ENCODE assay signal across 14 cellular contexts in the genomic region with DNA sequence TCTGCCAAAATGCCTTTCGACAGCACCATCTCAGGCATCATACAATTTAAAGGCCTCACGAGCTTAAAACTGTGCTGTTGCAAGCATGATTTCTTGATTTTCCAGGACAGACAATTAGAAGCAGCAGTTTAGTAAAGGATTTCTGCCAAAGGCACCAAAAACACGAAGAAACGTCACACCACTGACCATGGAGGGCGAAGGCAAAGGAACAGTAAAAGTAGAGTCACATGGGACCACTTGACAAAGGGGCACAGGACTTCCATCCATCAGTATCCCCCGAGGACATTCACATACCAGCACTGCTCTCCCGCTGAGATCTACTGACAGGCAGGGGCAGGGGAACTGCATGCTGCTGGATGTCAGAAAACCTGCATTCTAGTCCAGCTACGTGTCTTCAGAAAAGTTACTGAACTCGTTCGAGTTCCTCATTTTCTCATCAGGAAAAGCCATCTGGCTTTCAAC.
DNase-seq lines count a peak whose midpoint lies in the region; ATAC-seq and TF ChIP-seq lines count a peak whose summit lies in the region.
"Had no signal": no experiment of that assay in that cellular context is flagged by ENCODE, and none has a peak within 500 bp of the region (broad histone marks: within the 10 kb centered on the region; RNA-seq: fewer than 3 reads in every experiment).

No MANE protein-coding gene starts in this region.

- H3K36me3 Mint-ChIP-seq in CD4-positive, alpha-beta T cell (ENCODE audit: low read depth) = peaks cover 77% of the 10 kb centered on the region
- H3K36me3 Mint-ChIP-seq in natural killer cell treated with Interleukin-12 subunit alpha and Interleukin-12 subunit beta and Interleukin-15 and Interleukin-18, amount 100 ng/mL, for 72 hours = peaks cover 22% of the 10 kb centered on the region

- peaks cover 9% of the 10 kb centered on the region for H3K4me1 ChIP-seq in ectodermal cell (ENCODE audit: control insufficient read depth, insufficient read depth, low read length)

- no peak for ATAC-seq in CD4-positive, alpha-beta T cell (ENCODE audit: poor library complexity)
- ATAC-seq in natural killer cell treated with Interleukin-12 subunit alpha and Interleukin-12 subunit beta and Interleukin-15 and Interleukin-18, amount 100 ng/mL, for 72 hours = no peak
- ATAC-seq in GM19467 (IDR thresholded peaks at IDR 0.05; ENCODE audit: unreplicated experiment) = no peak
- ATAC-seq in GM19035 (IDR thresholded peaks at IDR 0.05; ENCODE audit: unreplicated experiment) = no peak
- ATAC-seq: right cardiac atrium had no signal

- POLR2A ChIA-PET in CD4-positive, alpha-beta T cell (lab: Charles Lee) = no interaction called here

- H3K4me3 Mint-ChIP-seq in CD4-positive, alpha-beta T cell = no peak overlapping the region
- H3K4me3 Mint-ChIP-seq in natural killer cell treated with Interleukin-12 subunit alpha and Interleukin-12 subunit beta and Interleukin-15 and Interleukin-18, amount 100 ng/mL, for 72 hours = no peak overlapping the region

- intact Hi-C loops in CD4-positive, alpha-beta T cell (cut with DNase I, micrococcal nuclease) = no loop called here

- CTCF ChIA-PET in CD4-positive, alpha-beta T cell (lab: Charles Lee) = no interaction called here

- H3K27me3 ChIP-seq in CD4-positive, alpha-beta T cell (ENCODE audit: control insufficient read depth, insufficient read depth, low read length) = no peaks in the 10 kb centered on the region
- H3K27me3 ChIP-seq in ectodermal cell (ENCODE audit: control insufficient read depth, insufficient read depth, low read length, poor library complexity, severe bottlenecking) = no peaks in the 10 kb centered on the region

- DNase-seq in CD4-positive, alpha-beta T cell = no peak
- DNase-seq in MV-4-11 (lab: John Stamatoyannopoulos, UW) = peak; percentile 6
- DNase-seq in natural killer cell treated with Interleukin-12 subunit alpha and Interleukin-12 subunit beta and Interleukin-15 and Interleukin-18, amount 100 ng/mL, for 72 hours (ENCODE audit: low spot score) = no peak
- no peak for DNase-seq in stimulated activated CD8-positive, alpha-beta memory T cell treated with anti-CD3 and anti-CD28 coated beads, Interleukin-4, amount 100 ng/mL, for 48 hours
- DNase-seq in Ammon's horn (ENCODE audit: low spot score) = no peak
- DNase-seq: activated CD4-positive, alpha-beta T cell treated with anti-CD3 and anti-CD28 coated beads for 1 hour; activated gamma-delta T cell treated with Interleukin-2 at 50 U/mL for 16 hours; effector CD4-positive, alpha-beta T cell; NCI-H226; right cardiac atrium; SHP77 had no signal

- H3K27ac ChIP-seq in CD4-positive, alpha-beta T cell (ENCODE audit: low read depth, low read length) = no peak overlapping the region
- H3K27ac ChIP-seq in ectodermal cell (ENCODE audit: insufficient read depth, low read depth, low read length, poor library complexity, severe bottlenecking) = peak overlapping the region; percentile 50

- no peaks in the 10 kb centered on the region for H3K27me3 Mint-ChIP-seq in CD4-positive, alpha-beta T cell
- no peaks in the 10 kb centered on the region for H3K27me3 Mint-ChIP-seq in natural killer cell treated with Interleukin-12 subunit alpha and Interleukin-12 subunit beta and Interleukin-15 and Interleukin-18, amount 100 ng/mL, for 72 hours

- H3K4me3 ChIP-seq in ectodermal cell (ENCODE audit: insufficient read depth, low read depth, low read length) = no peak overlapping the region

- WGBS in ectodermal cell, 2 experiments = 36 to 44% methylated on average over 10 of the region's 10 CpGs

- no peaks in the 10 kb centered on the region for H3K36me3 ChIP-seq in ectodermal cell (ENCODE audit: control insufficient read depth, insufficient read depth, low read length)

- H3K27ac Mint-ChIP-seq in CD4-positive, alpha-beta T cell = peak overlapping the region; percentile 51
- peak overlapping the region; percentile 69 to 90 for H3K27ac Mint-ChIP-seq in natural killer cell treated with Interleukin-12 subunit alpha and Interleukin-12 subunit beta and Interleukin-15 and Interleukin-18, amount 100 ng/mL, for 72 hours

- no peak for TF ChIP-seq CTCF in CD4-positive, alpha-beta T cell (IDR thresholded peaks at IDR 0.05)

- peaks cover 29% of the 10 kb centered on the region for H3K4me1 Mint-ChIP-seq in CD4-positive, alpha-beta T cell (ENCODE audit: low read depth)
- H3K4me1 Mint-ChIP-seq in natural killer cell treated with Interleukin-12 subunit alpha and Interleukin-12 subunit beta and Interleukin-15 and Interleukin-18, amount 100 ng/mL, for 72 hours (ENCODE audit: low read depth in 2 of 2) = peaks cover 14 to 20% of the 10 kb centered on the region in 2 donors

- H3K9me3 ChIP-seq in CD4-positive, alpha-beta T cell (ENCODE audit: control insufficient read depth, low read length) = no peaks in the 10 kb centered on the region
- H3K9me3 ChIP-seq in ectodermal cell (ENCODE audit: control insufficient read depth, low read length) = no peaks in the 10 kb centered on the region

- H3K9me3 Mint-ChIP-seq in CD4-positive, alpha-beta T cell = no peaks in the 10 kb centered on the region
- H3K9me3 Mint-ChIP-seq in natural killer cell treated with Interleukin-12 subunit alpha and Interleukin-12 subunit beta and Interleukin-15 and Interleukin-18, amount 100 ng/mL, for 72 hours = no peaks in the 10 kb centered on the region
